ENCODE assay signal across 8 cellular contexts in the genomic region with DNA sequence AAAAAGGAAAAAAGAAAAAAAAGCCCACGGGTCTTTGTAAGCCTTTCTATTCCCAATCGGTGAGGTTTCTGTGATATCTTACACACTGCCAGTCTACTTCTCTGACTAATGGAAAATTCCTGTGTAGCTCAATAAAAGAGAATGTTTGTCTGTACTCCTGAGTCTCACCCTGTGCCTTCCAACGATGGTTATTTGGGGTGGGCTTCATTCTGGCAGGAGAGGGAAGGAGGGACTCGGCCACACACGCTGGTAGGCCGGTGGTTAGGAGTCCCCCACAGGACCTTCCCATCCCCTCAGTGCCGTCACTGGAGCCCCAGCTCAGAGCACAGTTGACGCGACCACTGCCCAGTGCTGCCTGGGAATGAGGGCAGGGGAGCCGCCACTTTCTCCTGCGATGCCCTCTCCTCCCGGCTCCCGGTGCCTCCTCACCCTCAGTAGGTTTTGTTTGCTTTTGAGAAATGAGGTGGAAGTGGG.
DNase-seq lines count a peak whose midpoint lies in the region; ATAC-seq and TF ChIP-seq lines count a peak whose summit lies in the region.

No MANE protein-coding gene starts in this region.

- H3K9me3 Mint-ChIP-seq in osteocyte (ENCODE audit: unreplicated experiment) = no peaks in the 10 kb centered on the region

- H3K27ac Mint-ChIP-seq in osteocyte (ENCODE audit: unreplicated experiment) = peak overlapping the region; percentile 98

- no peaks in the 10 kb centered on the region for H3K27me3 Mint-ChIP-seq in osteocyte (ENCODE audit: unreplicated experiment)

- peak overlapping the region; percentile 69 for H3K27ac ChIP-seq in VCaP

- H3K4me3 ChIP-seq in fibroblast of mammary gland (ENCODE audit: control insufficient read depth, low read depth, low read length) = peak overlapping the region; percentile 54

- H3K4me1 Mint-ChIP-seq in osteocyte (ENCODE audit: unreplicated experiment) = peaks cover 37% of the 10 kb centered on the region

- no peak for ATAC-seq in HG03135 (IDR thresholded peaks at IDR 0.05; ENCODE audit: unreplicated experiment)

- DNase-seq in activated T-cell treated with anti-CD3 and anti-CD28 coated beads, Interleukin-2, amount 50 U/mL, for 1 hour = peak; percentile 22
- DNase-seq in activated T-cell treated with anti-CD3 and anti-CD28 coated beads for 4 hours (no peak), fibroblast of mammary gland (ENCODE audit: low read depth) (peak; percentile 42), osteocyte (ENCODE audit: extremely low spot score, unreplicated experiment) (peak; percentile 83), cerebellar cortex (ENCODE audit: low spot score) (no peak), NCI-H526 treated with DMSO at 0.1 percent for 48 hours (lab: John Stamatoyannopoulos, UW) (no peak)

- H3K36me3 Mint-ChIP-seq in osteocyte (ENCODE audit: unreplicated experiment) = peaks cover 11% of the 10 kb centered on the region

- no peak for TF ChIP-seq CTCF in VCaP (conservative IDR thresholded peaks at IDR 0.05)
- no peak for TF ChIP-seq CTCF in fibroblast of mammary gland (conservative IDR thresholded peaks at IDR 0.05; ENCODE audit: control insufficient read depth, insufficient read depth, low read depth, low read length)
- TF ChIP-seq CTCF in osteocyte (IDR thresholded peaks at IDR 0.05) = no peak

- peak overlapping the region; percentile 75 for H3K4me3 Mint-ChIP-seq in osteocyte (ENCODE audit: unreplicated experiment)

Comparison
In these comparisons a context has a peak if more than half of its experiments do, and no peak if none do; other contexts are left out.
1. DNase-seq: peak in activated T-cell treated with anti-CD3 and anti-CD28 coated beads, Interleukin-2, amount 50 U/mL, for 1 hour (single experiment), fibroblast of mammary gland (single experiment) and osteocyte (single experiment); none in activated T-cell treated with anti-CD3 and anti-CD28 coated beads for 4 hours (single experiment), cerebellar cortex (single experiment) and NCI-H526 treated with DMSO at 0.1 percent for 48 hours (single experiment).